Comparison of ENCODE assay signal across 8 cellular contexts in genomic region chr15:78077860-78078187, GRCh38. TPM values are rescaled to one million over a fixed set of nuclear protein-coding genes. Genes with fewer than 3 reads are reported as not detected.
DNase-seq lines count a peak whose midpoint lies in the region; ATAC-seq and TF ChIP-seq lines count a peak whose summit lies in the region.

No MANE protein-coding gene starts in this region.

- peaks cover 7 to 63% (median 29%) of the 10 kb centered on the region in 9 donors for H3K4me1 ChIP-seq in heart right ventricle

- peak overlapping the region; percentile 19 to 95 (median 81) for H3K27ac ChIP-seq in heart right ventricle

- DNase-seq in heart right ventricle, result no peak
- DNase-seq in Right ventricle myocardium inferior (ENCODE audit: missing footprints), result no peak
- DNase-seq in activated CD8-positive, alpha-beta T cell treated with anti-CD3 and anti-CD28 coated beads for 36 hours, result no peak
- DNase-seq in immature natural killer cell, result no peak
- DNase-seq in superior temporal gyrus (ENCODE audit: extremely low spot score), result peak; percentile 59
- DNase-seq in islet precursor cell, result no peak
- DNase-seq in NCI-H446 treated with DMSO at 0.1 percent for 48 hours (lab: John Stamatoyannopoulos, UW), result no peak
- DNase-seq in SKM-1 treated with dmso at 0.1 percent for 144 hours (lab: John Stamatoyannopoulos, UW; ENCODE audit: unreplicated experiment), result no peak

- 22 to 26% methylated on average over 6 of the region's 6 CpGs for WGBS in heart right ventricle, 2 donors

- ATAC-seq in heart right ventricle (peak in 1 of 8 donors; percentile 5), Right ventricle myocardium inferior (no peak)
- peak; percentile 17 for ATAC-seq in activated CD8-positive, alpha-beta T cell treated with anti-CD3 and anti-CD28 coated beads for 36 hours

- POLR2A ChIA-PET in activated CD8-positive, alpha-beta T cell treated with anti-CD3 and anti-CD28 coated beads for 36 hours (lab: Charles Lee), result interaction anchor here (1.3 to 3.3 kb wide), 3 partner anchors 26 to 43 kb away, joined by 4 to 17 read pairs (median 10); no protein-coding TSS in a partner anchor

- intact Hi-C loops in heart right ventricle (cut with DNase I) (loop anchor here in 5 of 10 donors (2.0 to 10.0 kb wide), 6 partner anchors 29 to 73 kb away; no protein-coding TSS in a partner anchor), Right ventricle myocardium inferior (cut with DNase I) (loop anchor here (5.0 kb wide), 2 partner anchors 41 to 71 kb away; no protein-coding TSS in a partner anchor)
- intact Hi-C loops in activated CD8-positive, alpha-beta T cell treated with anti-CD3 and anti-CD28 coated beads for 36 hours (cut with micrococcal nuclease), result loop anchor here (2.0 kb wide), 1 partner anchor 21 kb away; no protein-coding TSS in a partner anchor

- peaks cover 14% of the 10 kb centered on the region for H3K36me3 Mint-ChIP-seq in activated CD8-positive, alpha-beta T cell treated with anti-CD3 and anti-CD28 coated beads for 36 hours (ENCODE audit: low read depth)
- H3K36me3 Mint-ChIP-seq in immature natural killer cell, result no peaks in the 10 kb centered on the region

- no peaks in the 10 kb centered on the region for H3K9me3 Mint-ChIP-seq in activated CD8-positive, alpha-beta T cell treated with anti-CD3 and anti-CD28 coated beads for 36 hours
- no peaks in the 10 kb centered on the region for H3K9me3 Mint-ChIP-seq in immature natural killer cell

- no peaks in the 10 kb centered on the region for H3K36me3 ChIP-seq in heart right ventricle

- no peaks in the 10 kb centered on the region for H3K27me3 Mint-ChIP-seq in activated CD8-positive, alpha-beta T cell treated with anti-CD3 and anti-CD28 coated beads for 36 hours
- peaks cover 0 to 4% (median 2%) of the 10 kb centered on the region in 3 donors for H3K27me3 Mint-ChIP-seq in immature natural killer cell (ENCODE audit: low read depth in 3 of 3)

- H3K4me1 Mint-ChIP-seq in activated CD8-positive, alpha-beta T cell treated with anti-CD3 and anti-CD28 coated beads for 36 hours (ENCODE audit: low read depth), result peaks cover 38% of the 10 kb centered on the region
- peaks cover 29 to 45% of the 10 kb centered on the region in 2 donors for H3K4me1 Mint-ChIP-seq in immature natural killer cell

- CTCF ChIA-PET in activated CD8-positive, alpha-beta T cell treated with anti-CD3 and anti-CD28 coated beads for 36 hours (lab: Charles Lee), result interaction anchor here (1.0 to 6.5 kb wide), 4 partner anchors 33 to 67 kb away, joined by 3 to 25 read pairs (median 3); no protein-coding TSS in a partner anchor

- H3K4me3 ChIP-seq in heart right ventricle, result peak overlapping the region; percentile 26 to 97 (median 83)

- no peaks in the 10 kb centered on the region for H3K9me3 ChIP-seq in heart right ventricle

- H3K4me3 Mint-ChIP-seq in activated CD8-positive, alpha-beta T cell treated with anti-CD3 and anti-CD28 coated beads for 36 hours, result peak overlapping the region; percentile 80
- peak overlapping the region; percentile 85 to 91 (median 89) for H3K4me3 Mint-ChIP-seq in immature natural killer cell

- no peak for TF ChIP-seq CTCF in heart right ventricle (IDR thresholded peaks at IDR 0.05)
- TF ChIP-seq CTCF in activated CD8-positive, alpha-beta T cell treated with anti-CD3 and anti-CD28 coated beads for 36 hours (IDR thresholded peaks at IDR 0.05), result no peak

- H3K27me3 ChIP-seq in heart right ventricle, result no peaks in the 10 kb centered on the region

- peak overlapping the region; percentile 92 for H3K27ac Mint-ChIP-seq in activated CD8-positive, alpha-beta T cell treated with anti-CD3 and anti-CD28 coated beads for 36 hours
- H3K27ac Mint-ChIP-seq in immature natural killer cell, result peak overlapping the region; percentile 76 to 87 (median 85)

RNA-seq across cellular contexts. Expression of gene TBC1D2B, which starts 0.3 kb away (rescaled TPM):
- total RNA-seq in heart right ventricle (10 to 100 TPM in 5 of 10 donors, 1 to 10 TPM in 5; 6.3 to 20.8 (median 10.0) TPM), Right ventricle myocardium inferior (12.2 TPM)
- polyA plus RNA-seq in heart right ventricle (1 to 10 TPM; 4.7 to 7.6 TPM), immature natural killer cell (10 to 100 TPM in 1 of 3 donors, 1 to 10 TPM in 2; 3.5 to 10.2 (median 7.8) TPM)
- total RNA-seq in activated CD8-positive, alpha-beta T cell treated with anti-CD3 and anti-CD28 coated beads for 36 hours, result 10 to 100 TPM; 62.9 to 65.7 TPM

RNA-seq across cellular contexts. Expression of gene SH2D7, which starts 14.5 kb away (rescaled TPM):
- total RNA-seq in heart right ventricle, result not detected
- not detected for polyA plus RNA-seq in heart right ventricle
- not detected for total RNA-seq in Right ventricle myocardium inferior
- total RNA-seq in activated CD8-positive, alpha-beta T cell treated with anti-CD3 and anti-CD28 coated beads for 36 hours, result not detected
- polyA plus RNA-seq in immature natural killer cell, result not detected

RNA-seq across cellular contexts. Expression of gene CIB2, which starts 53.4 kb away (rescaled TPM):
- total RNA-seq in heart right ventricle (10 to 100 TPM in 7 of 10 donors, 1 to 10 TPM in 3; 4.0 to 32.3 (median 17.1) TPM), Right ventricle myocardium inferior (21.2 TPM)
- polyA plus RNA-seq in heart right ventricle (1 to 10 TPM; 2.6 to 3.9 TPM), immature natural killer cell (1 to 10 TPM in 2 of 3 donors, not detected in 1; 1.8 to 2.8 TPM)
- total RNA-seq in activated CD8-positive, alpha-beta T cell treated with anti-CD3 and anti-CD28 coated beads for 36 hours, result 1 to 10 TPM; 1.6 TPM
